In genomic region chr17:29625037-29625750, GRCh38 we compare ENCODE assay signal across 1 cellular context.
TF ChIP-seq lines count a peak whose summit lies in the region.

No MANE protein-coding gene starts in this region.

TF ChIP-seq in H1, 55 proteins besides CTCF, POLR2A, EP300 and RAD21:
- TF ChIP-seq MAX (IDR thresholded peaks at IDR 0.05) (peak; percentile 55), HDAC2 (IDR thresholded peaks at IDR 0.05; ENCODE audit: borderline replicate concordance in 1 of 2, low read depth in 2 of 2, low read length in 2 of 2) (no peak), EGR1 (IDR thresholded peaks at IDR 0.05; ENCODE audit: borderline replicate concordance, low read depth, low read length) (no peak), SAP30 (IDR thresholded peaks at IDR 0.05; ENCODE audit: insufficient read depth, insufficient replicate concordance, low read length) (no peak)
TF ChIP-seq in H1: peak in this region for 1.
